ENCODE assay signal across 10 cellular contexts in the genomic region with DNA sequence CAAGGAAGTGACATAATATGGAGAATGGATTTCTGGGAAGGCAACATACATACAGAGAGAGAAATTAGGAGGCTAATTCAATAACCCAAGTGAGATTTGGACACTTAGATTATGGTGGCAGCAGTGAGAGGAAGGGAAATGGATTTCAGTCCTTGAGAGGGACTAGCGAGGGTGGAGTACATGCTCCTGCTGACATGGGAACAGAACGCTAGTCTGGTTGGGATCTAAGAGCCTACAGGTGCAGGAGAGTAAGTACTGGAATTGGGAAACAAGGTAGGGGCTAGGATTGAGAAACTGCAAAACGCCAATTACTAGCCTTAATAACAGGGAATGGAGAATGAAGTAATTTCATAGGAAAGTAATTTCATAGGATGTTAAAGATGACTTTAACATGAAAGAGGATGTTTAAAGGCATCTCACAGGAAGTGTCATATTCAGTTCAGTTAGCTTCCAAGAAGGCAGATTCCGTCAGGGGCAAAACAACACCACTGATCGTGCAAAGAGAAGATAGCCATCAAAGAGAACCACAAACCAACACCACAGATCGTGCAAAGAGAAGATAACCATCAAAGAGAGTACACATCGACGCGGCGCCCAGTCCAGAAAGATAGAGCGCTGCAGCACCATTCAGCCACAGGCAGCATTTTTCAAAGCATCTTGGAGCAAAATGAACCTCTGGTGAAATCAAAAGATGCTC. TPM values are rescaled to one million over a fixed set of nuclear protein-coding genes. Genes with fewer than 3 reads are reported as not detected.
DNase-seq lines count a peak whose midpoint lies in the region; ATAC-seq lines count a peak whose summit lies in the region.
"Had no signal": no experiment of that assay in that cellular context is flagged by ENCODE, and none has a peak within 500 bp of the region (broad histone marks: within the 10 kb centered on the region; RNA-seq: fewer than 3 reads in every experiment).

No MANE protein-coding gene starts in this region.

- CTCF ChIA-PET in activated naive CD4-positive, alpha-beta T cell treated with anti-CD3 and anti-CD28 coated beads for 36 hours (lab: Charles Lee) = interaction anchor here (0.7 to 1.4 kb wide), 2 partner anchors 12 to 87 kb away, joined by 3 to 4 read pairs; no protein-coding TSS in a partner anchor

- no peaks in the 10 kb centered on the region for H3K36me3 Mint-ChIP-seq in activated naive CD4-positive, alpha-beta T cell treated with anti-CD3 and anti-CD28 coated beads for 36 hours (ENCODE audit: low read depth)

- H3K27ac Mint-ChIP-seq in activated naive CD4-positive, alpha-beta T cell treated with anti-CD3 and anti-CD28 coated beads for 36 hours = peak overlapping the region; percentile 87
- H3K27ac Mint-ChIP-seq: memory B cell had no signal

- H3K27me3 Mint-ChIP-seq in activated naive CD4-positive, alpha-beta T cell treated with anti-CD3 and anti-CD28 coated beads for 36 hours (ENCODE audit: low read depth) = no peaks in the 10 kb centered on the region
- H3K27me3 Mint-ChIP-seq: memory B cell had no signal

- peak; percentile 17 for DNase-seq in UCSD-AML1 (lab: John Stamatoyannopoulos, UW; ENCODE audit: unreplicated experiment)
- DNase-seq in activated naive CD4-positive, alpha-beta T cell treated with anti-CD3 and anti-CD28 coated beads for 36 hours = peak; percentile 64
- peak; percentile 39 to 54 for DNase-seq in stimulated activated CD4-positive, alpha-beta T cell treated with anti-CD3 and anti-CD28 coated beads, Interleukin-4, amount 100 ng/mL, for 48 hours (ENCODE audit: low read depth in 2 of 2)
- no peak for DNase-seq in NCI-H526 (lab: John Stamatoyannopoulos, UW)
- no peak for DNase-seq in NOMO-1 treated with dmso at 0.1 percent for 144 hours (lab: John Stamatoyannopoulos, UW; ENCODE audit: unreplicated experiment)
- no peak for DNase-seq in NCI-H1417 treated with DMSO at 0.1 percent for 48 hours (lab: John Stamatoyannopoulos, UW)

- peaks cover 35% of the 10 kb centered on the region for H3K4me1 Mint-ChIP-seq in activated naive CD4-positive, alpha-beta T cell treated with anti-CD3 and anti-CD28 coated beads for 36 hours (ENCODE audit: low read depth)

- ATAC-seq in GM18502 (IDR thresholded peaks at IDR 0.05; ENCODE audit: poor library complexity, unreplicated experiment) (peak; percentile 93), HG03520 (IDR thresholded peaks at IDR 0.05; ENCODE audit: unreplicated experiment) (no peak)
- ATAC-seq: HCT116 had no signal

- peak overlapping the region; percentile 57 for H3K4me3 Mint-ChIP-seq in activated naive CD4-positive, alpha-beta T cell treated with anti-CD3 and anti-CD28 coated beads for 36 hours
- H3K4me3 Mint-ChIP-seq: memory B cell had no signal

- H3K9me3 Mint-ChIP-seq in activated naive CD4-positive, alpha-beta T cell treated with anti-CD3 and anti-CD28 coated beads for 36 hours = peaks cover 4% of the 10 kb centered on the region
- H3K9me3 Mint-ChIP-seq: memory B cell had no signal

- intact Hi-C loops in activated naive CD4-positive, alpha-beta T cell treated with anti-CD3 and anti-CD28 coated beads for 36 hours (cut with micrococcal nuclease) = loop anchor here (1.0 to 5.0 kb wide), 8 partner anchors 13 to 464 kb away; a partner anchor contains a TSS

RNA-seq across cellular contexts. Expression of a gene that starts 27.1 kb away (rescaled TPM):
- total RNA-seq in activated naive CD4-positive, alpha-beta T cell treated with anti-CD3 and anti-CD28 coated beads for 36 hours = not detected

Comparison
In these comparisons a context has a peak if more than half of its experiments do, and no peak if none do; other contexts are left out.
1. DNase-seq: peak in UCSD-AML1 (single experiment), activated naive CD4-positive, alpha-beta T cell treated with anti-CD3 and anti-CD28 coated beads for 36 hours (single experiment) and stimulated activated CD4-positive, alpha-beta T cell treated with anti-CD3 and anti-CD28 coated beads, Interleukin-4, amount 100 ng/mL, for 48 hours (2 of 2); none in NCI-H526 (0 of 2), NOMO-1 treated with dmso at 0.1 percent for 144 hours (single experiment) and NCI-H1417 treated with DMSO at 0.1 percent for 48 hours (single experiment).